2 cellular contexts compared by ENCODE assay signal in genomic region chr1:5427026-5427613, GRCh38.
TF ChIP-seq lines count a peak whose summit lies in the region.

No MANE protein-coding gene starts in this region.

TF ChIP-seq in GM23338, 12 proteins besides CTCF, POLR2A, EP300 and RAD21:
- no peak for TF ChIP-seq ZNF331 (CRISPR knock-in tag; IDR thresholded peaks at IDR 0.05; ENCODE audit: low read depth)
- no peak for TF ChIP-seq CREB1 (CRISPR knock-in tag; IDR thresholded peaks at IDR 0.05; ENCODE audit: low read depth)
- TF ChIP-seq ZNF462 (CRISPR knock-in tag; IDR thresholded peaks at IDR 0.05) = no peak
- no peak for TF ChIP-seq ETS1 (IDR thresholded peaks at IDR 0.05)
- TF ChIP-seq POLR2AphosphoS5 (IDR thresholded peaks at IDR 0.05; ENCODE audit: low read depth) = no peak
- TF ChIP-seq REST (IDR thresholded peaks at IDR 0.05; ENCODE audit: unreplicated experiment) = no peak
- TF ChIP-seq NANOG (IDR thresholded peaks at IDR 0.05; ENCODE audit: borderline replicate concordance) = no peak
- no peak for TF ChIP-seq STAT1 (IDR thresholded peaks at IDR 0.05; ENCODE audit: unreplicated experiment)
- TF ChIP-seq ZNF114 (CRISPR knock-in tag; IDR thresholded peaks at IDR 0.05) = no peak
- TF ChIP-seq EZH2phosphoT487 (IDR thresholded peaks at IDR 0.05; ENCODE audit: unreplicated experiment) = no peak
- no peak for TF ChIP-seq JUNB (IDR thresholded peaks at IDR 0.05; ENCODE audit: unreplicated experiment)
- no peak for TF ChIP-seq EZH2 (IDR thresholded peaks at IDR 0.05; ENCODE audit: low read depth, unreplicated experiment)
TF ChIP-seq in GM23338: peak in this region for 0.

TF ChIP-seq in H1, 55 proteins besides CTCF, POLR2A, EP300 and RAD21:
- no peak for TF ChIP-seq KDM4A (IDR thresholded peaks at IDR 0.05; ENCODE audit: low read depth, low read length, severe bottlenecking)
- TF ChIP-seq MAX (IDR thresholded peaks at IDR 0.05) = peak; percentile 36; the same call in 1 of the 2 replicates
